1 cellular context compared by ENCODE assay signal in the genomic region with DNA sequence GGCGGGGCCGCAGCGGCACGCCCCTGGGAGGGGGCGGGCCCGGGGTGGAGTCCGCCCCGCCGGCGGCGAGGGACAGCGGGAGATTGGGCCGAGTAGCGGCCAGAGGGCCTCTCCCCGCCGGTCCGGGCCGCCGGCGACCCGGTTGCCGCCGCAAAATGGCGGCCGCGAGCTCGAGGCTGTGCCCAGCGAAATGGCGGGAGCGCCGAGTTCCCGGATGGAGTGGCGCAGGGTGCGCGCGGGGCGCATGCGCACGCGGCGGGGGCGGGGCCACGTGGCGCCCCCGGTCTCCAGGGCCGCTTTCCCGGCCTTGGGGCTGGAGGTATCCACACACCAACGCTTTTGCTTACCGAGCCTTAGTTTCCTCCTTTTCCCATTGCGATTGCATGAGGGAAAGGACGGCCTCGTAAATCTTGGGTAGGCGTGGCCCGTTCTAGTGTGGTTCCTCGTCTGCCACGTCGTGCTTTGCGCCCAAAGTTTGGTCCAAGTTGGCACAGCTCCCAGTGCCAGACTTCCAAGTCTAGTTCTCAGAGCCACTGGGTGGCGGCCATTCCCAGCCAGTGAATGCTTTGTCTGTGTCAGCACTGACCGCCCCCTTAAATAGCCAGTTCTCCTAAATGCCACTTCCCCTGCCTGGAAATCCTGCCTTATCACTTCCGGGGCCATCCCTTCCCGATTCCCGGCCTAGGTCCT.
TF ChIP-seq lines count a peak whose summit lies in the region.

No MANE protein-coding gene starts in this region.

TF ChIP-seq in HEK293, 187 proteins besides CTCF, POLR2A, EP300 and RAD21 (continued from another document and continues in another):
- TF ChIP-seq ZNF48 (tag by site-specific recombination; IDR thresholded peaks at IDR 0.05) (no peak), ZNF16 (tag by site-specific recombination; IDR thresholded peaks at IDR 0.05; ENCODE audit: low read depth) (no peak), ZNF248 (tag by site-specific recombination; IDR thresholded peaks at IDR 0.05) (peak; percentile 5; the same call in 1 of the 2 replicates), ZNF555 (tag by site-specific recombination; conservative IDR thresholded peaks at IDR 0.05) (no peak), ZXDB (tag by site-specific recombination; IDR thresholded peaks at IDR 0.05) (peak; percentile 70), ZNF274 (IDR thresholded peaks at IDR 0.05; ENCODE audit: low read length) (no peak), ZNF274 (tag by site-specific recombination; IDR thresholded peaks at IDR 0.05; ENCODE audit: borderline replicate concordance) (no peak), ZNF561 (tag by site-specific recombination; IDR thresholded peaks at IDR 0.05; ENCODE audit: borderline replicate concordance) (peak; percentile 90), MEIS1 (CRISPR knock-in tag; IDR thresholded peaks at IDR 0.05; ENCODE audit: borderline replicate concordance) (no peak), SP2 (tag by site-specific recombination; IDR thresholded peaks at IDR 0.05) (peak; percentile 82), ZNF391 (tag by site-specific recombination; IDR thresholded peaks at IDR 0.05; ENCODE audit: borderline replicate concordance, low read depth) (no peak), ZNF549 (tag by site-specific recombination; IDR thresholded peaks at IDR 0.05) (no peak), ZNF132 (tag by site-specific recombination; IDR thresholded peaks at IDR 0.05; ENCODE audit: borderline replicate concordance) (no peak), GFI1B (tag by site-specific recombination; IDR thresholded peaks at IDR 0.05) (peak; percentile 19; the same call in 1 of the 2 replicates), YY2 (tag by site-specific recombination; IDR thresholded peaks at IDR 0.05) (peak; percentile 78), ZNF426 (tag by site-specific recombination; IDR thresholded peaks at IDR 0.05) (no peak), ZNF76 (tag by site-specific recombination; IDR thresholded peaks at IDR 0.05; ENCODE audit: borderline replicate concordance, low read depth) (0 out of 2 replicates have a peak, but pooled peaks have one; percentile 40), ZNF133 (tag by site-specific recombination; IDR thresholded peaks at IDR 0.05) (0 out of 2 replicates have a peak, but pooled peaks have one; percentile 23), ZNF10 (tag by site-specific recombination; IDR thresholded peaks at IDR 0.05) (no peak), EGR2 (tag by site-specific recombination; IDR thresholded peaks at IDR 0.05; ENCODE audit: low read depth) (0 out of 2 replicates have a peak, but pooled peaks have one; percentile 24), ZNF585B (tag by site-specific recombination; IDR thresholded peaks at IDR 0.05) (no peak), ZNF785 (tag by site-specific recombination; IDR thresholded peaks at IDR 0.05) (no peak), ZNF302 (tag by site-specific recombination; IDR thresholded peaks at IDR 0.05; ENCODE audit: low read depth) (no peak), ZNF404 (tag by site-specific recombination; IDR thresholded peaks at IDR 0.05) (no peak), ZNF677 (tag by site-specific recombination; IDR thresholded peaks at IDR 0.05) (peak; percentile 63; the same call in 1 of the 2 replicates), ZNF571 (tag by site-specific recombination; IDR thresholded peaks at IDR 0.05) (no peak), ZSCAN30 (tag by site-specific recombination; IDR thresholded peaks at IDR 0.05) (peak; percentile 66; the same call in 1 of the 2 replicates), ZNF596 (tag by site-specific recombination; IDR thresholded peaks at IDR 0.05) (peak; percentile 66), ZNF292 (tag by site-specific recombination; IDR thresholded peaks at IDR 0.05; ENCODE audit: borderline replicate concordance, low read depth) (no peak), KLF9 (tag by site-specific recombination; IDR thresholded peaks at IDR 0.05; ENCODE audit: low read depth) (peak; percentile 88), ZFP37 (tag by site-specific recombination; IDR thresholded peaks at IDR 0.05) (peak; percentile 51; the same call in 1 of the 2 replicates), WT1 (tag by site-specific recombination; IDR thresholded peaks at IDR 0.05) (peak; percentile 52; the same call in 1 of the 2 replicates)
- TF ChIP-seq, protein P1, sequence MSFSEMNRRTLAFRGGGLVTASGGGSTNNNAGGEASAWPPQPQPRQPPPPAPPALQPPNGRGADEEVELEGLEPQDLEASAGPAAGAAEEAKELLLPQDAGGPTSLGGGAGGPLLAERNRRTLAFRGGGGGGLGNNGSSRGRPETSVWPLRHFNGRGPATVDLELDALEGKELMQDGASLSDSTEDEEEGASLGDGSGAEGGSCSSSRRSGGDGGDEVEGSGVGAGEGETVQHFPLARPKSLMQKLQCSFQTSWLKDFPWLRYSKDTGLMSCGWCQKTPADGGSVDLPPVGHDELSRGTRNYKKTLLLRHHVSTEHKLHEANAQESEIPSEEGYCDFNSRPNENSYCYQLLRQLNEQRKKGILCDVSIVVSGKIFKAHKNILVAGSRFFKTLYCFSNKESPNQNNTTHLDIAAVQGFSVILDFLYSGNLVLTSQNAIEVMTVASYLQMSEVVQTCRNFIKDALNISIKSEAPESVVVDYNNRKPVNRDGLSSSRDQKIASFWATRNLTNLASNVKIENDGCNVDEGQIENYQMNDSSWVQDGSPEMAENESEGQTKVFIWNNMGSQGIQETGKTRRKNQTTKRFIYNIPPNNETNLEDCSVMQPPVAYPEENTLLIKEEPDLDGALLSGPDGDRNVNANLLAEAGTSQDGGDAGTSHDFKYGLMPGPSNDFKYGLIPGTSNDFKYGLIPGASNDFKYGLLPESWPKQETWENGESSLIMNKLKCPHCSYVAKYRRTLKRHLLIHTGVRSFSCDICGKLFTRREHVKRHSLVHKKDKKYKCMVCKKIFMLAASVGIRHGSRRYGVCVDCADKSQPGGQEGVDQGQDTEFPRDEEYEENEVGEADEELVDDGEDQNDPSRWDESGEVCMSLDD (tag by site-specific recombination; IDR thresholded peaks at IDR 0.05), result peak; percentile 61; the same call in 1 of the 2 replicates
- TF ChIP-seq, protein P2, sequence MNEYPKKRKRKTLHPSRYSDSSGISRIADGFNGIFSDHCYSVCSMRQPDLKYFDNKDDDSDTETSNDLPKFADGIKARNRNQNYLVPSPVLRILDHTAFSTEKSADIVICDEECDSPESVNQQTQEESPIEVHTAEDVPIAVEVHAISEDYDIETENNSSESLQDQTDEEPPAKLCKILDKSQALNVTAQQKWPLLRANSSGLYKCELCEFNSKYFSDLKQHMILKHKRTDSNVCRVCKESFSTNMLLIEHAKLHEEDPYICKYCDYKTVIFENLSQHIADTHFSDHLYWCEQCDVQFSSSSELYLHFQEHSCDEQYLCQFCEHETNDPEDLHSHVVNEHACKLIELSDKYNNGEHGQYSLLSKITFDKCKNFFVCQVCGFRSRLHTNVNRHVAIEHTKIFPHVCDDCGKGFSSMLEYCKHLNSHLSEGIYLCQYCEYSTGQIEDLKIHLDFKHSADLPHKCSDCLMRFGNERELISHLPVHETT (tag by site-specific recombination; IDR thresholded peaks at IDR 0.05), result peak; percentile 49; the same call in 1 of the 2 replicates
- TF ChIP-seq, protein P3, sequence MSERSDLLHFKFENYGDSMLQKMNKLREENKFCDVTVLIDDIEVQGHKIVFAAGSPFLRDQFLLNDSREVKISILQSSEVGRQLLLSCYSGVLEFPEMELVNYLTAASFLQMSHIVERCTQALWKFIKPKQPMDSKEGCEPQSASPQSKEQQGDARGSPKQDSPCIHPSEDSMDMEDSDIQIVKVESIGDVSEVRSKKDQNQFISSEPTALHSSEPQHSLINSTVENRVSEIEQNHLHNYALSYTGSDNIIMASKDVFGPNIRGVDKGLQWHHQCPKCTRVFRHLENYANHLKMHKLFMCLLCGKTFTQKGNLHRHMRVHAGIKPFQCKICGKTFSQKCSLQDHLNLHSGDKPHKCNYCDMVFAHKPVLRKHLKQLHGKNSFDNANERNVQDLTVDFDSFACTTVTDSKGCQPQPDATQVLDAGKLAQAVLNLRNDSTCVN (tag by site-specific recombination; optimal IDR thresholded peaks at IDR 0.05), result peak; percentile 59
- TF ChIP-seq, protein P4, sequence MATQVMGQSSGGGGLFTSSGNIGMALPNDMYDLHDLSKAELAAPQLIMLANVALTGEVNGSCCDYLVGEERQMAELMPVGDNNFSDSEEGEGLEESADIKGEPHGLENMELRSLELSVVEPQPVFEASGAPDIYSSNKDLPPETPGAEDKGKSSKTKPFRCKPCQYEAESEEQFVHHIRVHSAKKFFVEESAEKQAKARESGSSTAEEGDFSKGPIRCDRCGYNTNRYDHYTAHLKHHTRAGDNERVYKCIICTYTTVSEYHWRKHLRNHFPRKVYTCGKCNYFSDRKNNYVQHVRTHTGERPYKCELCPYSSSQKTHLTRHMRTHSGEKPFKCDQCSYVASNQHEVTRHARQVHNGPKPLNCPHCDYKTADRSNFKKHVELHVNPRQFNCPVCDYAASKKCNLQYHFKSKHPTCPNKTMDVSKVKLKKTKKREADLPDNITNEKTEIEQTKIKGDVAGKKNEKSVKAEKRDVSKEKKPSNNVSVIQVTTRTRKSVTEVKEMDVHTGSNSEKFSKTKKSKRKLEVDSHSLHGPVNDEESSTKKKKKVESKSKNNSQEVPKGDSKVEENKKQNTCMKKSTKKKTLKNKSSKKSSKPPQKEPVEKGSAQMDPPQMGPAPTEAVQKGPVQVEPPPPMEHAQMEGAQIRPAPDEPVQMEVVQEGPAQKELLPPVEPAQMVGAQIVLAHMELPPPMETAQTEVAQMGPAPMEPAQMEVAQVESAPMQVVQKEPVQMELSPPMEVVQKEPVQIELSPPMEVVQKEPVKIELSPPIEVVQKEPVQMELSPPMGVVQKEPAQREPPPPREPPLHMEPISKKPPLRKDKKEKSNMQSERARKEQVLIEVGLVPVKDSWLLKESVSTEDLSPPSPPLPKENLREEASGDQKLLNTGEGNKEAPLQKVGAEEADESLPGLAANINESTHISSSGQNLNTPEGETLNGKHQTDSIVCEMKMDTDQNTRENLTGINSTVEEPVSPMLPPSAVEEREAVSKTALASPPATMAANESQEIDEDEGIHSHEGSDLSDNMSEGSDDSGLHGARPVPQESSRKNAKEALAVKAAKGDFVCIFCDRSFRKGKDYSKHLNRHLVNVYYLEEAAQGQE (tag by site-specific recombination; IDR thresholded peaks at IDR 0.05), result no peak
- TF ChIP-seq, protein P5, sequence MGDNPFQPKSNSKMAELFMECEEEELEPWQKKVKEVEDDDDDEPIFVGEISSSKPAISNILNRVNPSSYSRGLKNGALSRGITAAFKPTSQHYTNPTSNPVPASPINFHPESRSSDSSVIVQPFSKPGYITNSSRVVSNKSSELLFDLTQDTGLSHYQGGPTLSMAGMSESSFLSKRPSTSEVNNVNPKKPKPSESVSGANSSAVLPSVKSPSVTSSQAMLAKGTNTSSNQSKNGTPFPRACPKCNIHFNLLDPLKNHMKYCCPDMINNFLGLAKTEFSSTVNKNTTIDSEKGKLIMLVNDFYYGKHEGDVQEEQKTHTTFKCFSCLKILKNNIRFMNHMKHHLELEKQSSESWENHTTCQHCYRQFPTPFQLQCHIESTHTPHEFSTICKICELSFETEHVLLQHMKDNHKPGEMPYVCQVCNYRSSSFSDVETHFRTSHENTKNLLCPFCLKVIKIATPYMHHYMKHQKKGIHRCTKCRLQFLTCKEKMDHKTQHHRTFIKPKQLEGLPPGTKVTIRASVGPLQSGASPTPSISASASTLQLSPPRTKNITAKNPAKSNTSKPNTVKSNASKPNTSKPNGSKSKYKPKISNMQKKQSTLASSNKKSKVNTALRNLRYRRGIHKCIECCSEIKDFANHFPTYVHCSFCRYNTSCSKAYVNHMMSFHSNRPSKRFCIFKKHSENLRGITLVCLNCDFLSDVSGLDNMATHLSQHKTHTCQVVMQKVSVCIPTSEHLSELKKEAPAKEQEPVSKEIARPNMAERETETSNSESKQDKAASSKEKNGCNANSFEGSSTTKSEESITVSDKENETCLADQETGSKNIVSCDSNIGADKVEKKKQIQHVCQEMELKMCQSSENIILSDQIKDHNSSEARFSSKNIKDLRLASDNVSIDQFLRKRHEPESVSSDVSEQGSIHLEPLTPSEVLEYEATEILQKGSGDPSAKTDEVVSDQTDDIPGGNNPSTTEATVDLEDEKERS (tag by site-specific recombination; IDR thresholded peaks at IDR 0.05), result no peak
- TF ChIP-seq, protein P6, sequence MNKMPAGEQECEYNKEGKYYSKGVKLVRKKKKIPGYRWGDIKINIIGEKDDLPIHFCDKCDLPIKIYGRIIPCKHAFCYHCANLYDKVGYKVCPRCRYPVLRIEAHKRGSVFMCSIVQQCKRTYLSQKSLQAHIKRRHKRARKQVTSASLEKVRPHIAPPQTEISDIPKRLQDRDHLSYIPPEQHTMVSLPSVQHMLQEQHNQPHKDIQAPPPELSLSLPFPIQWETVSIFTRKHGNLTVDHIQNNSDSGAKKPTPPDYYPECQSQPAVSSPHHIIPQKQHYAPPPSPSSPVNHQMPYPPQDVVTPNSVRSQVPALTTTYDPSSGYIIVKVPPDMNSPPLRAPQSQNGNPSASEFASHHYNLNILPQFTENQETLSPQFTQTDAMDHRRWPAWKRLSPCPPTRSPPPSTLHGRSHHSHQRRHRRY (tag by site-specific recombination; IDR thresholded peaks at IDR 0.05), result peak; percentile 81
- TF ChIP-seq, protein P7, sequence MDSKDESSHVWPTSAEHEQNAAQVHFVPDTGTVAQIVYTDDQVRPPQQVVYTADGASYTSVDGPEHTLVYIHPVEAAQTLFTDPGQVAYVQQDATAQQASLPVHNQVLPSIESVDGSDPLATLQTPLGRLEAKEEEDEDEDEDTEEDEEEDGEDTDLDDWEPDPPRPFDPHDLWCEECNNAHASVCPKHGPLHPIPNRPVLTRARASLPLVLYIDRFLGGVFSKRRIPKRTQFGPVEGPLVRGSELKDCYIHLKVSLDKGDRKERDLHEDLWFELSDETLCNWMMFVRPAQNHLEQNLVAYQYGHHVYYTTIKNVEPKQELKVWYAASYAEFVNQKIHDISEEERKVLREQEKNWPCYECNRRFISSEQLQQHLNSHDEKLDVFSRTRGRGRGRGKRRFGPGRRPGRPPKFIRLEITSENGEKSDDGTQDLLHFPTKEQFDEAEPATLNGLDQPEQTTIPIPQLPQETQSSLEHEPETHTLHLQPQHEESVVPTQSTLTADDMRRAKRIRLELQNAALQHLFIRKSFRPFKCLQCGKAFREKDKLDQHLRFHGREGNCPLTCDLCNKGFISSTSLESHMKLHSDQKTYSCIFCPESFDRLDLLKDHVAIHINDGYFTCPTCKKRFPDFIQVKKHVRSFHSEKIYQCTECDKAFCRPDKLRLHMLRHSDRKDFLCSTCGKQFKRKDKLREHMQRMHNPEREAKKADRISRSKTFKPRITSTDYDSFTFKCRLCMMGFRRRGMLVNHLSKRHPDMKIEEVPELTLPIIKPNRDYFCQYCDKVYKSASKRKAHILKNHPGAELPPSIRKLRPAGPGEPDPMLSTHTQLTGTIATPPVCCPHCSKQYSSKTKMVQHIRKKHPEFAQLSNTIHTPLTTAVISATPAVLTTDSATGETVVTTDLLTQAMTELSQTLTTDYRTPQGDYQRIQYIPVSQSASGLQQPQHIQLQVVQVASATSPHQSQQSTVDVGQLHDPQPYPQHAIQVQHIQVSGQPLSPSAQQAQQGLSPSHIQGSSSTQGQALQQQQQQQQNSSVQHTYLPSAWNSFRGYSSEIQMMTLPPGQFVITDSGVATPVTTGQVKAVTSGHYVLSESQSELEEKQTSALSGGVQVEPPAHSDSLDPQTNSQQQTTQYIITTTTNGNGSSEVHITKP (tag by site-specific recombination; IDR thresholded peaks at IDR 0.05), result no peak
- TF ChIP-seq, protein P8, sequence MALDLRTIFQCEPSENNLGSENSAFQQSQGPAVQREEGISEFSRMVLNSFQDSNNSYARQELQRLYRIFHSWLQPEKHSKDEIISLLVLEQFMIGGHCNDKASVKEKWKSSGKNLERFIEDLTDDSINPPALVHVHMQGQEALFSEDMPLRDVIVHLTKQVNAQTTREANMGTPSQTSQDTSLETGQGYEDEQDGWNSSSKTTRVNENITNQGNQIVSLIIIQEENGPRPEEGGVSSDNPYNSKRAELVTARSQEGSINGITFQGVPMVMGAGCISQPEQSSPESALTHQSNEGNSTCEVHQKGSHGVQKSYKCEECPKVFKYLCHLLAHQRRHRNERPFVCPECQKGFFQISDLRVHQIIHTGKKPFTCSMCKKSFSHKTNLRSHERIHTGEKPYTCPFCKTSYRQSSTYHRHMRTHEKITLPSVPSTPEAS (tag by site-specific recombination; IDR thresholded peaks at IDR 0.05), result no peak
